15 cellular contexts compared by ENCODE assay signal in genomic region chr11:46114961-46115360, GRCh38. TPM values are rescaled to one million over a fixed set of nuclear protein-coding genes. Genes with fewer than 3 reads are reported as not detected.
A peak's percentile ranks its signal among the peaks of the same experiment; 100 is the strongest.
DNase-seq lines count a peak whose midpoint lies in the region; ATAC-seq and TF ChIP-seq lines count a peak whose summit lies in the region.
"Had no signal": no experiment of that assay in that cellular context is flagged by ENCODE, and none has a peak within 500 bp of the region (broad histone marks: within the 10 kb centered on the region; RNA-seq: fewer than 3 reads in every experiment).

No MANE protein-coding gene starts in this region.

- H4K8ac ChIP-seq in mesendoderm (ENCODE audit: low read depth, low read length), result no peak overlapping the region

- H3K18ac ChIP-seq in mesendoderm (ENCODE audit: low read length), result no peak overlapping the region

- H3K4me2 ChIP-seq in DND-41 (ENCODE audit: insufficient read depth, low read length) (peak overlapping the region; percentile 97; the same call in 1 of the 2 replicates), mesendoderm (ENCODE audit: low read length) (no peak overlapping the region)

- POLR2A ChIA-PET in A673 (lab: Charles Lee; ENCODE audit: low non-redundant PET), result no interaction called here
- POLR2A ChIA-PET in T-cell (lab: Charles Lee), result interaction anchor here (0.5 to 0.6 kb wide), 2 partner anchors 124 to 280 kb away, joined by 4 to 7 read pairs; no protein-coding TSS in a partner anchor

- no peak for ATAC-seq in DND-41 (ENCODE audit: insufficient read depth, low read depth)
- no peak for ATAC-seq in T-cell (replicated peaks in 1 of 4)
- ATAC-seq in HG03108 (IDR thresholded peaks at IDR 0.05; ENCODE audit: unreplicated experiment), result no peak
- no peak for ATAC-seq in HG03097 (IDR thresholded peaks at IDR 0.05; ENCODE audit: low FRiP score, unreplicated experiment)
- ATAC-seq: HCT116 had no signal

- no TSS peak for BruUV-seq in A673 (replicated peaks; lab: Mats Ljungman, UMichigan)

- H2BK5ac ChIP-seq in mesendoderm (ENCODE audit: low read length), result no peak overlapping the region

- H3K4me3 Mint-ChIP-seq in T-cell, result peak overlapping the region in 1 of 3 donors; percentile 40
- H3K4me3 Mint-ChIP-seq: endodermal cell had no signal

- peaks cover 92% of the 10 kb centered on the region for H3K79me2 ChIP-seq in DND-41 (ENCODE audit: insufficient read depth, low read length)
- H3K79me2 ChIP-seq in mesendoderm (ENCODE audit: control insufficient read depth, insufficient read depth, low read length), result no peaks in the 10 kb centered on the region

- no peak for DNase-seq in A673 (ENCODE audit: low spot score)
- DNase-seq in DND-41, result no peak
- no peak for DNase-seq in T-cell
- no peak for DNase-seq in esophagus muscularis mucosa (ENCODE audit: extremely low spot score)
- no peak for DNase-seq in mesendoderm
- no peak for DNase-seq in NCI-H1092 (lab: John Stamatoyannopoulos, UW)
- DNase-seq: endodermal cell, NCI-H510A treated with DMSO at 0.1 percent for 48 hours, RPMI8226, sigmoid colon, substantia nigra had no signal

- peak overlapping the region; percentile 98 to 99 for H3K27ac Mint-ChIP-seq in T-cell
- H3K27ac Mint-ChIP-seq: endodermal cell had no signal

- H2AFZ ChIP-seq in DND-41 (ENCODE audit: low read depth, low read length), result no peak overlapping the region

- H3K4ac ChIP-seq in mesendoderm (ENCODE audit: low read depth, low read length), result no peak overlapping the region

- H4K20me1 ChIP-seq in DND-41 (ENCODE audit: insufficient read depth, low read length), result peaks cover 3% of the 10 kb centered on the region; the same call in 1 of the 2 replicates

- no peak overlapping the region for H2BK120ac ChIP-seq in mesendoderm (ENCODE audit: low read depth, low read length)

- H3K27me3 ChIP-seq in A673 (replicated peaks; ENCODE audit: insufficient read depth, low read depth, low read length, poor library complexity) (no peaks in the 10 kb centered on the region), DND-41 (ENCODE audit: insufficient read depth, low read length, poor library complexity) (no peaks in the 10 kb centered on the region), esophagus muscularis mucosa (no peaks in the 10 kb centered on the region), mesendoderm (ENCODE audit: insufficient read depth, low read length, poor library complexity) (no peaks in the 10 kb centered on the region)
- H3K27me3 ChIP-seq: sigmoid colon had no signal

- no peak overlapping the region for H3K23ac ChIP-seq in mesendoderm (ENCODE audit: low read length)

- H3K36me3 ChIP-seq in A673 (ENCODE audit: insufficient read depth, low read length, poor library complexity, severe bottlenecking) (no peaks in the 10 kb centered on the region), DND-41 (ENCODE audit: insufficient read depth, low read length) (no peaks in the 10 kb centered on the region), esophagus muscularis mucosa (no peaks in the 10 kb centered on the region), mesendoderm (ENCODE audit: control insufficient read depth, insufficient read depth, low read length) (no peaks in the 10 kb centered on the region)
- H3K36me3 ChIP-seq: sigmoid colon had no signal

- no peaks in the 10 kb centered on the region for H3K36me3 Mint-ChIP-seq in T-cell

- intact Hi-C loops in A673 (cut with micrococcal nuclease; ENCODE audit: unreplicated experiment), result no loop called here
- intact Hi-C loops in esophagus muscularis mucosa (cut with DNase I), result loop anchor here (10.0 kb wide), 1 partner anchor 110 kb away; no protein-coding TSS in a partner anchor

- no peak overlapping the region for H2AK5ac ChIP-seq in mesendoderm (ENCODE audit: low read length)

- no peak overlapping the region for H4K5ac ChIP-seq in mesendoderm (ENCODE audit: low read length)

- H3K27ac ChIP-seq in A673 (ENCODE audit: low read depth, low read length, poor library complexity, severe bottlenecking), result peak overlapping the region; percentile 8
- H3K27ac ChIP-seq in DND-41 (ENCODE audit: low read length), result no peak overlapping the region
- peak overlapping the region in 3 of 4 donors; percentile 1 to 6 (median 3) for H3K27ac ChIP-seq in esophagus muscularis mucosa (replicated peaks in 1 of 4)
- no peak overlapping the region for H3K27ac ChIP-seq in mesendoderm (ENCODE audit: low read depth, low read length)
- H3K27ac ChIP-seq: C4-2B had no signal

- H3K9ac ChIP-seq in DND-41 (ENCODE audit: low read depth, low read length) (no peak overlapping the region), mesendoderm (ENCODE audit: low read length) (no peak overlapping the region)

- no peak overlapping the region for H3K56ac ChIP-seq in mesendoderm (ENCODE audit: low read length)

- H2BK15ac ChIP-seq in mesendoderm (replicated peaks; ENCODE audit: low read depth), result no peak overlapping the region

- no peak for TF ChIP-seq EP300 in esophagus muscularis mucosa (IDR thresholded peaks at IDR 0.05)

- no peaks in the 10 kb centered on the region for H3K27me3 Mint-ChIP-seq in T-cell

- no peak for TF ChIP-seq POLR2A in esophagus muscularis mucosa (IDR thresholded peaks at IDR 0.05; ENCODE audit: low read depth)

- H3K9me3 Mint-ChIP-seq in T-cell, result no peaks in the 10 kb centered on the region
- H3K9me3 Mint-ChIP-seq: endodermal cell had no signal

- H3K4me1 ChIP-seq in A673 (ENCODE audit: insufficient read depth, low read length, poor library complexity, severe bottlenecking) (peaks cover 47% of the 10 kb centered on the region), DND-41 (ENCODE audit: insufficient read depth, low read length) (peaks cover 44% of the 10 kb centered on the region), esophagus muscularis mucosa (peaks cover 64 to 81% (median 72%) of the 10 kb centered on the region in 4 donors), mesendoderm (ENCODE audit: control insufficient read depth, low read depth, low read length) (no peaks in the 10 kb centered on the region)

- no peak overlapping the region for H3K4me3 ChIP-seq in A673 (ENCODE audit: low read depth, low read length, poor library complexity, severe bottlenecking)
- H3K4me3 ChIP-seq in DND-41 (ENCODE audit: low read depth in 1 of 2, low read length in 2 of 2), result no peak overlapping the region
- no peak overlapping the region for H3K4me3 ChIP-seq in esophagus muscularis mucosa
- H3K4me3 ChIP-seq in mesendoderm (ENCODE audit: low read length), result no peak overlapping the region
- H3K4me3 ChIP-seq: sigmoid colon had no signal

- CTCF ChIA-PET in A673 (lab: Charles Lee) (no interaction called here), T-cell (lab: Charles Lee) (interaction anchor here in 1 of 2 donors (1.2 kb wide), 1 partner anchor 50 kb away, joined by 5 read pairs; no protein-coding TSS in a partner anchor)

- peaks cover 61 to 65% (median 63%) of the 10 kb centered on the region in 3 donors for H3K4me1 Mint-ChIP-seq in T-cell

- peaks cover 5% of the 10 kb centered on the region for H3K79me1 ChIP-seq in mesendoderm (ENCODE audit: low read length)

- H3K9me3 ChIP-seq in A673 (ENCODE audit: low read depth, low read length, poor library complexity, severe bottlenecking), result no peaks in the 10 kb centered on the region
- no peaks in the 10 kb centered on the region for H3K9me3 ChIP-seq in DND-41 (ENCODE audit: insufficient read depth, low read length, severe bottlenecking)
- H3K9me3 ChIP-seq in esophagus muscularis mucosa, result no peaks in the 10 kb centered on the region
- H3K9me3 ChIP-seq: sigmoid colon had no signal

- TF ChIP-seq CTCF in A673 (conservative IDR thresholded peaks at IDR 0.05; ENCODE audit: low read depth, low read length) (no peak), DND-41 (IDR thresholded peaks at IDR 0.05; ENCODE audit: borderline replicate concordance, extremely low read depth, low read length, poor library complexity, severe bottlenecking) (no peak), esophagus muscularis mucosa (IDR thresholded peaks at IDR 0.05) (no peak)

RNA-seq across cellular contexts. Expression of gene PHF21A, which starts 6.3 kb away (rescaled TPM):
- total RNA-seq in A673 (2021) (77.2 and 106 TPM in 2 replicates), T-cell (10 to 100 TPM; 45.5 to 82.9 (median 57.4) TPM), esophagus muscularis mucosa (10 to 100 TPM; 31.8 to 47.8 (median 36.1) TPM)
- 13.0 TPM for polyA plus RNA-seq in mesendoderm (2013, experiment 1 of 2)
- 14.0 TPM for polyA plus RNA-seq in mesendoderm (2013, experiment 2 of 2)

Comparison
In these comparisons a context has a peak if more than half of its experiments do, and no peak if none do; other contexts are left out.
1. H3K27ac ChIP-seq: peak in A673 (single experiment) and esophagus muscularis mucosa (3 of 4); none in DND-41 (single experiment) and mesendoderm (single experiment).